In the genomic region with DNA sequence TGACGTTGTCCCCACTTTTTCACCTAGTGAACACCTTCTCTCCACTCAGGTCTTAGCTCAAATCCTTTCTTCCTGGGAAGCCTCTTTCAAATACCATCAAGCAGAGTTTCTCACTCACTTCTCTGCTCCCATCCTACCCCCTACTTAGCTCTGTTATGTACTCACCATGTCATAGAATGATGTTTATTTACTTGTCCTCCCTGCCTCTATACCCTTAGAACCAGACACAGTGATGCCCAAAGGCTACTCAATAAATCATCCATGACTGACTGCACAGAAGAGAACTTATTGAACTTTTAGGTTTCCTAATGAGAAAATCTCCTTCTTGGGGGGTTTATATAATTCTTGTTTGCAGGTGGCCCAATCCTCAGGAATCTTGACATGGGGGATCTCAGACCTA, we compare ENCODE assay signal across 23 cellular contexts.
"Had no signal": no experiment of that assay in that cellular context is flagged by ENCODE, and none has a peak within 500 bp of the region (broad histone marks: within the 10 kb centered on the region; RNA-seq: fewer than 3 reads in every experiment).

No MANE protein-coding gene starts in this region.

- H3K27me3 ChIP-seq: dorsolateral prefrontal cortex, esophagus muscularis mucosa, gastroesophageal sphincter, heart left ventricle, hepatocyte, left lung had no signal

- DNase-seq: dermis blood vessel endothelial cell; dorsolateral prefrontal cortex; effector CD4-positive, alpha-beta T cell; effector memory CD4-positive, alpha-beta T cell; foreskin keratinocyte; heart left ventricle; hypothalamus; immature natural killer cell; islet precursor cell; kidney; kidney glomerular epithelial cell; left colon; left lung; left ventricle myocardium superior; lower lobe of right lung; mesenchymal stem cell; mucosa of descending colon; naive B cell had no signal

- H3K27ac ChIP-seq: coronary artery, dorsolateral prefrontal cortex, esophagus muscularis mucosa, foreskin keratinocyte, gastroesophageal sphincter, heart left ventricle, hepatocyte, left lung, lower lobe of right lung had no signal

- H3K27me3 Mint-ChIP-seq: naive B cell had no signal

- H3K9me3 Mint-ChIP-seq: immature natural killer cell, mesothelial cell of epicardium, naive B cell had no signal

- H3K36me3 Mint-ChIP-seq: immature natural killer cell, mesothelial cell of epicardium, naive B cell had no signal

- H3K4me3 ChIP-seq: coronary artery, dorsolateral prefrontal cortex, esophagus muscularis mucosa, gastroesophageal sphincter, heart left ventricle, hepatocyte, left lung, lower lobe of right lung, mucosa of descending colon had no signal

- H3K4me1 ChIP-seq: esophagus muscularis mucosa, foreskin keratinocyte, gastroesophageal sphincter, left lung, lower lobe of right lung had no signal

- H3K36me3 ChIP-seq: esophagus muscularis mucosa, gastroesophageal sphincter, heart left ventricle, left lung, lower lobe of right lung had no signal

- H3K27ac Mint-ChIP-seq: immature natural killer cell, mesothelial cell of epicardium had no signal

- H3K9me3 ChIP-seq: esophagus muscularis mucosa, gastroesophageal sphincter, heart left ventricle, left lung, lower lobe of right lung, mucosa of descending colon had no signal

- H3K4me1 Mint-ChIP-seq: immature natural killer cell, naive B cell had no signal

- H3K4me3 Mint-ChIP-seq: immature natural killer cell, mesothelial cell of epicardium, naive B cell had no signal
